In the genomic region with DNA sequence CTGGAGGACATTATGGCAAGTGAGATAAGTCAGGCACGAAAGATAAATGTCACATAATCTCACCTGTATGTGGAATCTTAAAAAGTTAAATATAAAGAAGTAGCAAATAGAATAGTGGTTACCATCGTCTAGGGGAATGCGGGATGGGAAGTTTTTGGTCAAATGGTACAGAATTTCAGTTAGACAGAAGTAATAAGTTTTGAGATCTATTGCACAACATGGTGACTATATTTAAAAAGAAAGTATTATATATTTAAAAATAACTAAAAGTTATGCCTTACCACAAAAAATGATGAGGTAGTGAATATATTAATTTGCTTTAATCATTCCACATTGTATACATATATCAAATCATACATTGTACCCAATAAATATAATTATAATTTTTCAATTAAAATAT, we compare ENCODE assay signal across 31 cellular contexts.
"Had no signal": no experiment of that assay in that cellular context is flagged by ENCODE, and none has a peak within 500 bp of the region (broad histone marks: within the 10 kb centered on the region; RNA-seq: fewer than 3 reads in every experiment).

No MANE protein-coding gene starts in this region.

- ATAC-seq: activated CD8-positive, alpha-beta memory T cell treated with anti-CD3 and anti-CD28 coated beads, Interleukin-2, amount 10 ng/mL, durations not matched to agents 7 days and 5 days; activated naive CD8-positive, alpha-beta T cell treated with anti-CD3 and anti-CD28 coated beads, Interleukin-2, amount 50 U/mL, for 24 hours; PC-3; T-cell; T-helper 17 cell had no signal

- H3K27ac ChIP-seq: brain microvascular endothelial cell, Peyer's patch, SJSA1, WERI-Rb-1 had no signal

- H3K4me2 ChIP-seq: SK-N-SH had no signal

- H3K4me3 ChIP-seq: Peyer's patch, SJSA1 had no signal

- H3K27me3 ChIP-seq: brain microvascular endothelial cell, Peyer's patch, SJSA1 had no signal

- H3K9me3 ChIP-seq: Peyer's patch, SJSA1, SK-N-SH had no signal

- H3K9ac ChIP-seq: SK-N-SH had no signal

- H3K4me1 ChIP-seq: Peyer's patch, SJSA1 had no signal

- DNase-seq: activated CD4-positive, alpha-beta memory T cell treated with anti-CD3 and anti-CD28 coated beads, Interleukin-2, amount 10 ng/mL, durations not matched to agents 7 days and 5 days; activated CD4-positive, alpha-beta T cell treated with anti-CD3 and anti-CD28 coated beads for 1 hour; activated CD4-positive, alpha-beta T cell treated with anti-CD3 and anti-CD28 coated beads for 48 hours; activated CD4-positive, CD25-positive, alpha-beta regulatory T cell; activated CD8-positive, alpha-beta memory T cell treated with anti-CD3 and anti-CD28 coated beads for 24 hours; activated CD8-positive, alpha-beta memory T cell treated with anti-CD3 and anti-CD28 coated beads, Interleukin-2, amount 10 ng/mL, durations not matched to agents 7 days and 5 days; activated CD8-positive, alpha-beta memory T cell treated with anti-CD3 and anti-CD28 coated beads, Interleukin-2, amount 50 U/mL, for 48 hours; activated effector memory CD4-positive, alpha-beta T cell treated with Interleukin-2 at 50 U/mL for 16 hours; activated naive CD4-positive, alpha-beta T cell treated with anti-CD3 and anti-CD28 coated beads, Interleukin-2, amount 10 ng/mL, durations not matched to agents 7 days and 5 days; activated naive CD8-positive, alpha-beta T cell treated with anti-CD3 and anti-CD28 coated beads, Interleukin-2, amount 50 U/mL, for 24 hours; activated T-cell treated with anti-CD3 and anti-CD28 coated beads, Interleukin-2, amount 50 U/mL, for 48 hours; aorta; brain microvascular endothelial cell; central memory CD4-positive, alpha-beta T cell; NCI-H1092; NCI-H1436 treated with DMSO at 0.1 percent for 48 hours; NCI-H1694 treated with DMSO at 0.1 percent for 48 hours; NCI-H2029; NCI-H345; NCI-H524 treated with DMSO at 0.1 percent for 48 hours; NK-92 treated with Interleukin-12 subunit alpha and Interleukin-12 subunit beta, amount 100 ng/mL, for 24 hours; PC-3; Peyer's patch; RPMI8226; SHP77 treated with DMSO at 0.1 percent for 48 hours; SK-N-SH; T-cell; T-helper 17 cell; T-helper 9 cell; WERI-Rb-1 had no signal

- H3K36me3 ChIP-seq: brain microvascular endothelial cell, Peyer's patch, SJSA1, WERI-Rb-1 had no signal
